ENCODE assay signal across 8 cellular contexts in genomic region chr3:125055165-125055912, GRCh38. TPM values are rescaled to one million over a fixed set of nuclear protein-coding genes. Genes with fewer than 3 reads are reported as not detected.
DNase-seq lines count a peak whose midpoint lies in the region; ATAC-seq and TF ChIP-seq lines count a peak whose summit lies in the region.

No MANE protein-coding gene starts in this region.

- peaks cover 52% of the 10 kb centered on the region for H3K4me1 Mint-ChIP-seq in activated naive CD4-positive, alpha-beta T cell treated with anti-CD3 and anti-CD28 coated beads for 36 hours (ENCODE audit: low read depth)

- CTCF ChIA-PET in activated naive CD4-positive, alpha-beta T cell treated with anti-CD3 and anti-CD28 coated beads for 36 hours (lab: Charles Lee): interaction anchor here (0.5 kb wide), 1 partner anchor 406 kb away, joined by 4 read pairs; no protein-coding TSS in a partner anchor

- H4K20me1 ChIP-seq in DND-41 (ENCODE audit: insufficient read depth, low read length) (peaks cover 27% of the 10 kb centered on the region), KMS-11 (ENCODE audit: insufficient read depth) (no peaks in the 10 kb centered on the region)

- H3K4me3 Mint-ChIP-seq in activated naive CD4-positive, alpha-beta T cell treated with anti-CD3 and anti-CD28 coated beads for 36 hours: peak overlapping the region; percentile 80

- peak overlapping the region; percentile 65 to 74; a peak in 3 of 4 replicates for H3K4me3 ChIP-seq in DND-41 (ENCODE audit: low read depth in 1 of 2, low read length in 2 of 2)
- peak overlapping the region; percentile 44 for H3K4me3 ChIP-seq in KMS-11 (IDR thresholded peaks at IDR 0.05; ENCODE audit: insufficient read depth, low read depth, low read length)
- peak overlapping the region; percentile 99 for H3K4me3 ChIP-seq in right cardiac atrium (ENCODE audit: low read length)
- H3K4me3 ChIP-seq in skeletal muscle satellite cell (ENCODE audit: low read length): peak overlapping the region; percentile 77

- no peak for TF ChIP-seq CTCF in DND-41 (IDR thresholded peaks at IDR 0.05; ENCODE audit: borderline replicate concordance, extremely low read depth, low read length, poor library complexity, severe bottlenecking)
- no peak for TF ChIP-seq CTCF in KMS-11 (conservative IDR thresholded peaks at IDR 0.05; ENCODE audit: low read depth, low read length)

- peaks cover 3% of the 10 kb centered on the region for H3K36me3 Mint-ChIP-seq in activated naive CD4-positive, alpha-beta T cell treated with anti-CD3 and anti-CD28 coated beads for 36 hours (ENCODE audit: low read depth)

- H3K27me3 ChIP-seq in DND-41 (ENCODE audit: insufficient read depth, low read length, poor library complexity): peaks cover 24% of the 10 kb centered on the region
- peaks cover 5% of the 10 kb centered on the region for H3K27me3 ChIP-seq in KMS-11 (ENCODE audit: insufficient read depth, low read depth)
- no peaks in the 10 kb centered on the region for H3K27me3 ChIP-seq in right cardiac atrium (ENCODE audit: control insufficient read depth, insufficient read depth)
- H3K27me3 ChIP-seq in skeletal muscle satellite cell (ENCODE audit: control insufficient read depth, insufficient read depth, low read length): no peaks in the 10 kb centered on the region

- H3K4me1 ChIP-seq in DND-41 (ENCODE audit: insufficient read depth, low read length) (peaks cover 56% of the 10 kb centered on the region), KMS-11 (ENCODE audit: low read depth, poor library complexity, severe bottlenecking) (peaks cover 29% of the 10 kb centered on the region), right cardiac atrium (ENCODE audit: control insufficient read depth, insufficient read depth, low read length) (peaks cover 35% of the 10 kb centered on the region), skeletal muscle satellite cell (ENCODE audit: control insufficient read depth, insufficient read depth, low read length) (peaks cover 50% of the 10 kb centered on the region)

- H3K9me3 ChIP-seq in DND-41 (ENCODE audit: insufficient read depth, low read length, severe bottlenecking) (no peaks in the 10 kb centered on the region), right cardiac atrium (ENCODE audit: control insufficient read depth, low read length) (no peaks in the 10 kb centered on the region), skeletal muscle satellite cell (replicated peaks; ENCODE audit: low read length) (no peaks in the 10 kb centered on the region)

- H3K27ac Mint-ChIP-seq in activated naive CD4-positive, alpha-beta T cell treated with anti-CD3 and anti-CD28 coated beads for 36 hours: peak overlapping the region; percentile 11

- no peaks in the 10 kb centered on the region for H3K9me3 Mint-ChIP-seq in activated naive CD4-positive, alpha-beta T cell treated with anti-CD3 and anti-CD28 coated beads for 36 hours

- no peaks in the 10 kb centered on the region for H3K27me3 Mint-ChIP-seq in activated naive CD4-positive, alpha-beta T cell treated with anti-CD3 and anti-CD28 coated beads for 36 hours (ENCODE audit: low read depth)

- no peaks in the 10 kb centered on the region for H3K79me2 ChIP-seq in DND-41 (ENCODE audit: insufficient read depth, low read length)
- no peaks in the 10 kb centered on the region for H3K79me2 ChIP-seq in KMS-11 (ENCODE audit: insufficient read depth, low read depth)

- WGBS in right cardiac atrium: under 1% methylated on average over 82 of the region's 82 CpGs

- H3K9ac ChIP-seq in DND-41 (ENCODE audit: low read depth, low read length): peak overlapping the region; percentile 60
- H3K9ac ChIP-seq in KMS-11: peak overlapping the region; percentile 17; the same call in 1 of the 2 replicates
- peak overlapping the region; percentile 87 for H3K9ac ChIP-seq in skeletal muscle satellite cell (ENCODE audit: low read depth, low read length)

- H3K27ac ChIP-seq in DND-41 (ENCODE audit: low read length) (peak overlapping the region; percentile 60), KMS-11 (no peak overlapping the region), right cardiac atrium (ENCODE audit: low read length) (peak overlapping the region; percentile 97)

- ATAC-seq in DND-41 (ENCODE audit: insufficient read depth, low read depth) (peak; percentile 7; the same call in 1 of the 3 replicates), GM21447 (IDR thresholded peaks at IDR 0.05; ENCODE audit: unreplicated experiment) (peak; percentile 2), right cardiac atrium (no peak)

- DNase-seq in DND-41 (peak; percentile 22), right cardiac atrium (peak; percentile 53 to 83 (median 83)), kidney glomerular epithelial cell (lab: John Stamatoyannopoulos, UW) (no peak), DMS153 (lab: John Stamatoyannopoulos, UW) (no peak)
- peak; percentile 20 for DNase-seq in activated naive CD4-positive, alpha-beta T cell treated with anti-CD3 and anti-CD28 coated beads for 36 hours

- intact Hi-C loops in activated naive CD4-positive, alpha-beta T cell treated with anti-CD3 and anti-CD28 coated beads for 36 hours (cut with micrococcal nuclease): no loop called here
- intact Hi-C loops in right cardiac atrium (cut with DNase I): loop anchor here in 2 of 4 donors (5.0 to 10.0 kb wide), 2 partner anchors 87 to 89 kb away; no protein-coding TSS in a partner anchor

- H3K4me2 ChIP-seq in DND-41 (ENCODE audit: insufficient read depth, low read length): peak overlapping the region; percentile 80
- peak overlapping the region; percentile 84 for H3K4me2 ChIP-seq in KMS-11
- peak overlapping the region; percentile 87 for H3K4me2 ChIP-seq in skeletal muscle satellite cell (ENCODE audit: low read length)

- H2AFZ ChIP-seq in DND-41 (ENCODE audit: low read depth, low read length) (peak overlapping the region; percentile 71), KMS-11 (ENCODE audit: low read depth) (peak overlapping the region; percentile 39)

- no peaks in the 10 kb centered on the region for H3K36me3 ChIP-seq in DND-41 (ENCODE audit: insufficient read depth, low read length)
- no peaks in the 10 kb centered on the region for H3K36me3 ChIP-seq in KMS-11 (ENCODE audit: insufficient read depth)
- no peaks in the 10 kb centered on the region for H3K36me3 ChIP-seq in skeletal muscle satellite cell (ENCODE audit: insufficient read depth, low read length)

RNA-seq across cellular contexts. Expression of gene HEG1, which starts 0.5 kb away (rescaled TPM):
- total RNA-seq in activated naive CD4-positive, alpha-beta T cell treated with anti-CD3 and anti-CD28 coated beads for 36 hours: 1 to 10 TPM; 5.8 TPM
- 100 to 1,000 TPM; 130 to 193 (median 151) TPM for total RNA-seq in right cardiac atrium
- 42.3 TPM for polyA plus RNA-seq in right cardiac atrium
- 12.4 and 21.6 TPM in 2 replicates for total RNA-seq in skeletal muscle satellite cell (2012; rRNA removed)

Comparison
In these comparisons a context has a peak if more than half of its experiments do, and no peak if none do; other contexts are left out.
1. ATAC-seq: peak in DND-41 (single experiment) and GM21447 (single experiment); none in right cardiac atrium (0 of 2).
2. DNase-seq: peak in DND-41 (single experiment), activated naive CD4-positive, alpha-beta T cell treated with anti-CD3 and anti-CD28 coated beads for 36 hours (single experiment) and right cardiac atrium (3 of 3); none in kidney glomerular epithelial cell (single experiment) and DMS153 (single experiment).
3. H3K4me3 ChIP-seq: peak in every context shown above with its lines; median percentile 99 in right cardiac atrium; 77 in skeletal muscle satellite cell; 70 in DND-41; 44 in KMS-11.
4. H3K9ac ChIP-seq: peak in every context shown above with its lines; median percentile 87 in skeletal muscle satellite cell; 60 in DND-41; 17 in KMS-11.
5. RNA of gene HEG1, which starts 0.5 kb away (total RNA-seq): 130 to 193 TPM in right cardiac atrium; 5.8 TPM in activated naive CD4-positive, alpha-beta T cell treated with anti-CD3 and anti-CD28 coated beads for 36 hours; every median in the first group is over 10 times any median in the second.
6. Peak in every context shown above with its lines, with median percentiles within 50 percentile points of each other: H3K4me2 ChIP-seq.